ENCODE assay signal across 2 cellular contexts in genomic region chr2:225891013-225891412, GRCh38.
A peak's percentile ranks its signal among the peaks of the same experiment; 100 is the strongest.
TF ChIP-seq lines count a peak whose summit lies in the region.

No MANE protein-coding gene starts in this region.

TF ChIP-seq in HepG2, 621 proteins besides CTCF, POLR2A, EP300 and RAD21:
- TF ChIP-seq BCL6 (CRISPR knock-in tag; IDR thresholded peaks at IDR 0.05) (peak; percentile 92), HNF4A (CRISPR knock-in tag; IDR thresholded peaks at IDR 0.05) (no peak), FOXP1 (IDR thresholded peaks at IDR 0.05) (no peak), FOXP1 (CRISPR knock-in tag; IDR thresholded peaks at IDR 0.05) (no peak), HDAC6 (IDR thresholded peaks at IDR 0.05; ENCODE audit: low read depth, low read length) (no peak), KIAA2018 (CRISPR knock-in tag; IDR thresholded peaks at IDR 0.05; ENCODE audit: borderline replicate concordance) (no peak), IKZF1 (IDR thresholded peaks at IDR 0.05) (no peak)
- TF ChIP-seq, protein P1, sequence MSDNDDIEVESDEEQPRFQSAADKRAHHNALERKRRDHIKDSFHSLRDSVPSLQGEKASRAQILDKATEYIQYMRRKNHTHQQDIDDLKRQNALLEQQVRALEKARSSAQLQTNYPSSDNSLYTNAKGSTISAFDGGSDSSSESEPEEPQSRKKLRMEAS (IDR thresholded peaks at IDR 0.05) = no peak
TF ChIP-seq in HepG2: peak in this region for 1.

TF ChIP-seq in IMR-90, 13 proteins besides CTCF, POLR2A, EP300 and RAD21:
- TF ChIP-seq CHD1 (IDR thresholded peaks at IDR 0.05; ENCODE audit: low read depth, low read length) = no peak
- TF ChIP-seq, protein P2, sequence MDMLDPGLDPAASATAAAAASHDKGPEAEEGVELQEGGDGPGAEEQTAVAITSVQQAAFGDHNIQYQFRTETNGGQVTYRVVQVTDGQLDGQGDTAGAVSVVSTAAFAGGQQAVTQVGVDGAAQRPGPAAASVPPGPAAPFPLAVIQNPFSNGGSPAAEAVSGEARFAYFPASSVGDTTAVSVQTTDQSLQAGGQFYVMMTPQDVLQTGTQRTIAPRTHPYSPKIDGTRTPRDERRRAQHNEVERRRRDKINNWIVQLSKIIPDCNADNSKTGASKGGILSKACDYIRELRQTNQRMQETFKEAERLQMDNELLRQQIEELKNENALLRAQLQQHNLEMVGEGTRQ (IDR thresholded peaks at IDR 0.05; ENCODE audit: low read depth, low read length) = no peak
- TF ChIP-seq ELK1 (IDR thresholded peaks at IDR 0.05; ENCODE audit: borderline replicate concordance, low read depth, low read length) = no peak
- no peak for TF ChIP-seq FOS (IDR thresholded peaks at IDR 0.05; ENCODE audit: low read depth, low read length)
